1 cellular context compared by ENCODE assay signal in genomic region chr11:17048491-17048890, GRCh38. TPM values are rescaled to one million over a fixed set of nuclear protein-coding genes. Genes with fewer than 3 reads are reported as not detected.
"Had no signal": no experiment of that assay in that cellular context is flagged by ENCODE, and none has a peak within 500 bp of the region (broad histone marks: within the 10 kb centered on the region; RNA-seq: fewer than 3 reads in every experiment).

No MANE protein-coding gene starts in this region.

RNA-seq across cellular contexts. Expression of gene PLEKHA7, which starts 34.3 kb away (rescaled TPM):
- total RNA-seq: RPMI7951 had no signal
